ENCODE assay signal across 19 cellular contexts in genomic region chr7:38751416-38751815, GRCh38.
DNase-seq lines count a peak whose midpoint lies in the region; TF ChIP-seq lines count a peak whose summit lies in the region.
"Had no signal": no experiment of that assay in that cellular context is flagged by ENCODE, and none has a peak within 500 bp of the region (broad histone marks: within the 10 kb centered on the region; RNA-seq: fewer than 3 reads in every experiment).

No MANE protein-coding gene starts in this region.

- no peak overlapping the region for H2AFZ ChIP-seq in hepatocyte

- peak overlapping the region; percentile 7 for H3K27ac Mint-ChIP-seq in nephron progenitor cell

- WGBS in hepatocyte (ENCODE audit: low lambda C conversion rate, missing lambda C conversion rate) = 81% methylated on average over 1 of the region's 1 CpG

- H3K9me3 Mint-ChIP-seq in nephron progenitor cell = no peaks in the 10 kb centered on the region
- H3K9me3 Mint-ChIP-seq: CD8-positive, alpha-beta memory T cell had no signal

- no peaks in the 10 kb centered on the region for H3K4me1 ChIP-seq in adipocyte (ENCODE audit: control insufficient read depth, insufficient read depth, low read length)
- no peaks in the 10 kb centered on the region for H3K4me1 ChIP-seq in hepatocyte (ENCODE audit: insufficient read depth)

- no peak overlapping the region for H3K4me2 ChIP-seq in hepatocyte
- H3K4me2 ChIP-seq: SK-N-SH had no signal

- no peak overlapping the region for H3K9ac ChIP-seq in adipocyte (ENCODE audit: low read length)
- H3K9ac ChIP-seq: SK-N-SH had no signal

- peak; percentile 13 for DNase-seq in AG20443 (ENCODE audit: low spot score)
- peak; percentile 34 for DNase-seq in HCEC 1CT
- DNase-seq in adipocyte (ENCODE audit: low read depth) = peak; percentile 11
- no peak for DNase-seq in nephron progenitor cell
- no peak for DNase-seq in dedifferentiated amniotic fluid mesenchymal stem cell (ENCODE audit: extremely low spot score)
- no peak for DNase-seq in stimulated activated naive CD4-positive, alpha-beta T cell treated with Interleukin-2 at 50 U/mL for 16 hours (lab: John Stamatoyannopoulos, UW)
- no peak for DNase-seq in hepatocyte (ENCODE audit: low spot score)
- DNase-seq: C1 segment of cervical spinal cord; CD8-positive, alpha-beta memory T cell; DMS79; KBM-7; NCI-H1105 treated with DMSO at 0.1 percent for 48 hours; NCI-H1694; NCI-H2081 treated with DMSO at 0.1 percent for 48 hours; NCI-H510A treated with DMSO at 0.1 percent for 48 hours; NCI-H774; OCI-M1; SHP77; SK-N-SH had no signal

- H3K36me3 Mint-ChIP-seq in nephron progenitor cell (ENCODE audit: low read depth) = peaks cover 59% of the 10 kb centered on the region

- no peak for TF ChIP-seq CTCF in nephron progenitor cell (IDR thresholded peaks at IDR 0.05)
- TF ChIP-seq CTCF in hepatocyte (IDR thresholded peaks at IDR 0.05; ENCODE audit: poor library complexity) = no peak

- no peaks in the 10 kb centered on the region for H3K9me2 ChIP-seq in hepatocyte (replicated peaks; ENCODE audit: insufficient read depth)
- H3K9me2 ChIP-seq: SK-N-SH had no signal

- H3K36me3 ChIP-seq in adipocyte (ENCODE audit: control insufficient read depth, insufficient read depth, low read length, severe bottlenecking) (peaks cover 12% of the 10 kb centered on the region), hepatocyte (replicated peaks; ENCODE audit: insufficient read depth, low read depth) (peaks cover 4% of the 10 kb centered on the region)

- H3K79me2 ChIP-seq in hepatocyte = no peaks in the 10 kb centered on the region

- H3K9me3 ChIP-seq in adipocyte (ENCODE audit: control insufficient read depth, low read length) = no peaks in the 10 kb centered on the region
- H3K9me3 ChIP-seq in hepatocyte (ENCODE audit: low read depth) = no peaks in the 10 kb centered on the region
- H3K9me3 ChIP-seq: SK-N-SH had no signal

- H3K4me1 Mint-ChIP-seq in nephron progenitor cell = peaks cover 7% of the 10 kb centered on the region
- H3K4me1 Mint-ChIP-seq: CD8-positive, alpha-beta memory T cell had no signal

- H3K27ac ChIP-seq in hepatocyte = no peak overlapping the region

- no peaks in the 10 kb centered on the region for H3K27me3 ChIP-seq in adipocyte (replicated peaks; ENCODE audit: control insufficient read depth, insufficient read depth, low read length)
- H3K27me3 ChIP-seq in hepatocyte = no peaks in the 10 kb centered on the region

- no peaks in the 10 kb centered on the region for H3K27me3 Mint-ChIP-seq in nephron progenitor cell (ENCODE audit: low read depth, poor library complexity)
- H3K27me3 Mint-ChIP-seq: CD8-positive, alpha-beta memory T cell had no signal

- H3K4me3 ChIP-seq in adipocyte (ENCODE audit: low read length) (no peak overlapping the region), hepatocyte (no peak overlapping the region)

- H3K4me3 Mint-ChIP-seq in nephron progenitor cell = no peak overlapping the region
- H3K4me3 Mint-ChIP-seq: CD8-positive, alpha-beta memory T cell had no signal

- no peaks in the 10 kb centered on the region for H4K20me1 ChIP-seq in hepatocyte (ENCODE audit: insufficient read depth, poor library complexity, severe bottlenecking)

Comparison
In these comparisons a context has a peak if more than half of its experiments do, and no peak if none do; other contexts are left out.
1. DNase-seq: peak in AG20443 (single experiment), HCEC 1CT (single experiment) and adipocyte (single experiment); none in nephron progenitor cell (single experiment), dedifferentiated amniotic fluid mesenchymal stem cell (single experiment), stimulated activated naive CD4-positive, alpha-beta T cell treated with Interleukin-2 at 50 U/mL for 16 hours (single experiment) and hepatocyte (single experiment).